16 cellular contexts compared by ENCODE assay signal in the genomic region with DNA sequence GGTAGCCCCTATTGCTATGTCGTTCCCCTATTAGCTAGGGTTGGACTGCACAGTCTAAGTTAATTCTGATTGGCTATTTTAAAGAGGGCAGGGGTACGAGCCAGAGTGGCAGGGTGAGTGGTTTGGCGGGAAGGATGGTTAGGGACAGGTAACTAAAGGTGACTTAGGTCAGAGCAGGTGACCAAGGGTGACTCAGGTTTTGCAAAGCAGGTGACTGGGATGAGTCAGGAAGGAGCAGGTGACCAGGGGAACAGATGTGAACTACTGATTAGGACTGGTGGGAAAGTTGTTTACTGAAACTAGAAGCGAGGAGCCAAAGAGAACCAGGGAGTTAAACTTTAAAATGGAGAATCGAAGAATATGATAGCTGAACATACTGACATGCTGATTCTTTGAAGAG.
A peak's percentile ranks its signal among the peaks of the same experiment; 100 is the strongest.
DNase-seq lines count a peak whose midpoint lies in the region; ATAC-seq and TF ChIP-seq lines count a peak whose summit lies in the region.
"Had no signal": no experiment of that assay in that cellular context is flagged by ENCODE, and none has a peak within 500 bp of the region (broad histone marks: within the 10 kb centered on the region; RNA-seq: fewer than 3 reads in every experiment).

No MANE protein-coding gene starts in this region.

- H3K9me3 ChIP-seq in endodermal cell (ENCODE audit: control insufficient read depth, low read length) (peaks cover 13% of the 10 kb centered on the region), neuronal stem cell (replicated peaks in 1 of 2; ENCODE audit: control insufficient read depth in 2 of 2, insufficient read depth in 1 of 2, low read depth in 1 of 2, low read length in 2 of 2) (no peaks in the 10 kb centered on the region)
- H3K9me3 ChIP-seq: BE2C had no signal

- ATAC-seq in HG03520 (IDR thresholded peaks at IDR 0.05; ENCODE audit: unreplicated experiment) (no peak), T-cell (replicated peaks in 1 of 4) (no peak)

- H3K27ac ChIP-seq in endodermal cell (ENCODE audit: low read depth, low read length) (no peak overlapping the region), neuronal stem cell (replicated peaks; ENCODE audit: low read length) (no peak overlapping the region)

- POLR2A ChIA-PET in T-cell (lab: Charles Lee) = no interaction called here

- H3K9me3 Mint-ChIP-seq in endodermal cell (peaks cover 25% of the 10 kb centered on the region), T-cell (peaks cover 0 to 10% (median 9%) of the 10 kb centered on the region in 3 donors)

- no peak overlapping the region for H2AK5ac ChIP-seq in neuronal stem cell (ENCODE audit: low read depth, low read length)

- H3K27me3 Mint-ChIP-seq in endodermal cell (ENCODE audit: insufficient read depth) (no peaks in the 10 kb centered on the region), T-cell (no peaks in the 10 kb centered on the region)
- H3K27me3 Mint-ChIP-seq: CD4-positive, CD25-positive, alpha-beta regulatory T cell; CD8-positive, alpha-beta memory T cell had no signal

- H2BK15ac ChIP-seq in neuronal stem cell (ENCODE audit: low read length) = no peak overlapping the region

- CTCF ChIA-PET in T-cell (lab: Charles Lee) = no interaction called here

- H4K91ac ChIP-seq in neuronal stem cell (ENCODE audit: low read depth, low read length, poor library complexity) = no peak overlapping the region

- WGBS in endodermal cell (ENCODE audit: insufficient coverage in 1 of 2, insufficient read length in 1 of 2), 2 experiments = 86 to 98% methylated on average over 3 to 5 of the region's 5 CpGs
- no CpG with 5 or more reads among the region's 5 CpGs for WGBS in neuronal stem cell (ENCODE audit: extremely low coverage in 2 of 2, insufficient read length in 2 of 2, insufficient replicate concordance in 1 of 2), 2 donors

- H3K36me3 ChIP-seq in endodermal cell (ENCODE audit: control insufficient read depth, insufficient read depth, low read length) (no peaks in the 10 kb centered on the region), neuronal stem cell (replicated peaks in 1 of 2; ENCODE audit: control insufficient read depth in 2 of 2, insufficient read depth in 2 of 2, low read length in 2 of 2) (no peaks in the 10 kb centered on the region)
- H3K36me3 ChIP-seq: BE2C had no signal

- DNase-seq in DMS53 treated with DMSO at 0.1 percent for 48 hours (lab: John Stamatoyannopoulos, UW; ENCODE audit: unreplicated experiment) (peak; percentile 3), endodermal cell (peak; percentile 48), islet precursor cell (peak; percentile 65), neuronal stem cell (ENCODE audit: low spot score) (no peak), SW480 (ENCODE audit: low spot score) (no peak), T-cell (no peak)
- DNase-seq: BE2C; C1 segment of cervical spinal cord; CD4-positive, CD25-positive, alpha-beta regulatory T cell; CD8-positive, alpha-beta memory T cell; COR-L47; DMS 273 treated with DMSO at 0.1 percent for 48 hours; DMS79; GDM1; H9 had no signal

- no peak overlapping the region for H3K9ac ChIP-seq in endodermal cell (ENCODE audit: extremely low read depth, low read length, poor library complexity, severe bottlenecking)
- H3K9ac ChIP-seq in neuronal stem cell (ENCODE audit: low read depth, low read length, poor library complexity) = no peak overlapping the region

- H3K4ac ChIP-seq in neuronal stem cell (ENCODE audit: low read length) = no peak overlapping the region

- H2AFZ ChIP-seq in neuronal stem cell (ENCODE audit: low read length) = no peak overlapping the region

- H3K4me1 Mint-ChIP-seq in endodermal cell (no peaks in the 10 kb centered on the region), T-cell (no peaks in the 10 kb centered on the region)
- H3K4me1 Mint-ChIP-seq: CD4-positive, CD25-positive, alpha-beta regulatory T cell; CD8-positive, alpha-beta memory T cell; H9 had no signal

- H3K4me3 Mint-ChIP-seq in endodermal cell (no peak overlapping the region), T-cell (no peak overlapping the region)
- H3K4me3 Mint-ChIP-seq: CD4-positive, CD25-positive, alpha-beta regulatory T cell; CD8-positive, alpha-beta memory T cell; H9 had no signal

- H3K27ac Mint-ChIP-seq in endodermal cell (no peak overlapping the region), T-cell (no peak overlapping the region)
- H3K27ac Mint-ChIP-seq: CD4-positive, CD25-positive, alpha-beta regulatory T cell; CD8-positive, alpha-beta memory T cell; H9 had no signal

- no peak overlapping the region for H3K14ac ChIP-seq in neuronal stem cell (ENCODE audit: low read length)

- H2BK12ac ChIP-seq in neuronal stem cell (ENCODE audit: low read length) = no peak overlapping the region

- H3K4me3 ChIP-seq in endodermal cell (ENCODE audit: low read length) (no peak overlapping the region), neuronal stem cell (ENCODE audit: low read length in 2 of 2) (no peak overlapping the region)

- no peaks in the 10 kb centered on the region for H3K4me1 ChIP-seq in endodermal cell (ENCODE audit: control insufficient read depth, insufficient read depth, low read length)
- H3K4me1 ChIP-seq in neuronal stem cell (ENCODE audit: control insufficient read depth in 2 of 2, insufficient read depth in 1 of 2, low read depth in 1 of 2, low read length in 2 of 2) = no peaks in the 10 kb centered on the region
- H3K4me1 ChIP-seq: BE2C had no signal

- H3K23ac ChIP-seq in neuronal stem cell (ENCODE audit: low read depth, low read length, poor library complexity) = no peak overlapping the region

- no peaks in the 10 kb centered on the region for H3K79me1 ChIP-seq in neuronal stem cell (ENCODE audit: low read depth, low read length)

- H3K18ac ChIP-seq in neuronal stem cell (ENCODE audit: low read length) = no peak overlapping the region

- TF ChIP-seq CTCF in endodermal cell (conservative IDR thresholded peaks at IDR 0.05) = no peak

- H4K8ac ChIP-seq in neuronal stem cell (ENCODE audit: low read depth, low read length) = no peak overlapping the region

- H3K27me3 ChIP-seq in endodermal cell (ENCODE audit: control insufficient read depth, insufficient read depth, low read length, poor library complexity, severe bottlenecking) (no peaks in the 10 kb centered on the region), neuronal stem cell (ENCODE audit: control insufficient read depth in 3 of 3, insufficient read depth in 3 of 3, low read depth in 1 of 3, low read length in 3 of 3) (peaks cover 0 to 2% (median 0%) of the 10 kb centered on the region in 3 experiments)
- H3K27me3 ChIP-seq: BE2C had no signal

- H2BK5ac ChIP-seq in neuronal stem cell (ENCODE audit: low read length) = peak overlapping the region; percentile 39

- peaks cover 5% of the 10 kb centered on the region for H3K36me3 Mint-ChIP-seq in endodermal cell (ENCODE audit: low read depth)
- H3K36me3 Mint-ChIP-seq in T-cell = no peaks in the 10 kb centered on the region
- H3K36me3 Mint-ChIP-seq: CD4-positive, CD25-positive, alpha-beta regulatory T cell; CD8-positive, alpha-beta memory T cell had no signal

- no peak overlapping the region for H2BK120ac ChIP-seq in neuronal stem cell (ENCODE audit: low read depth, low read length)

- no peak overlapping the region for H3K4me2 ChIP-seq in neuronal stem cell (ENCODE audit: insufficient read depth, low read length, poor library complexity, severe bottlenecking)

Comparison
In these comparisons a context has a peak if more than half of its experiments do, and no peak if none do; other contexts are left out.
1. DNase-seq: peak in DMS53 treated with DMSO at 0.1 percent for 48 hours (single experiment), endodermal cell (single experiment) and islet precursor cell (single experiment); none in neuronal stem cell (single experiment), SW480 (single experiment) and T-cell (0 of 34).